Comparison of ENCODE assay signal across 8 cellular contexts in the genomic region with DNA sequence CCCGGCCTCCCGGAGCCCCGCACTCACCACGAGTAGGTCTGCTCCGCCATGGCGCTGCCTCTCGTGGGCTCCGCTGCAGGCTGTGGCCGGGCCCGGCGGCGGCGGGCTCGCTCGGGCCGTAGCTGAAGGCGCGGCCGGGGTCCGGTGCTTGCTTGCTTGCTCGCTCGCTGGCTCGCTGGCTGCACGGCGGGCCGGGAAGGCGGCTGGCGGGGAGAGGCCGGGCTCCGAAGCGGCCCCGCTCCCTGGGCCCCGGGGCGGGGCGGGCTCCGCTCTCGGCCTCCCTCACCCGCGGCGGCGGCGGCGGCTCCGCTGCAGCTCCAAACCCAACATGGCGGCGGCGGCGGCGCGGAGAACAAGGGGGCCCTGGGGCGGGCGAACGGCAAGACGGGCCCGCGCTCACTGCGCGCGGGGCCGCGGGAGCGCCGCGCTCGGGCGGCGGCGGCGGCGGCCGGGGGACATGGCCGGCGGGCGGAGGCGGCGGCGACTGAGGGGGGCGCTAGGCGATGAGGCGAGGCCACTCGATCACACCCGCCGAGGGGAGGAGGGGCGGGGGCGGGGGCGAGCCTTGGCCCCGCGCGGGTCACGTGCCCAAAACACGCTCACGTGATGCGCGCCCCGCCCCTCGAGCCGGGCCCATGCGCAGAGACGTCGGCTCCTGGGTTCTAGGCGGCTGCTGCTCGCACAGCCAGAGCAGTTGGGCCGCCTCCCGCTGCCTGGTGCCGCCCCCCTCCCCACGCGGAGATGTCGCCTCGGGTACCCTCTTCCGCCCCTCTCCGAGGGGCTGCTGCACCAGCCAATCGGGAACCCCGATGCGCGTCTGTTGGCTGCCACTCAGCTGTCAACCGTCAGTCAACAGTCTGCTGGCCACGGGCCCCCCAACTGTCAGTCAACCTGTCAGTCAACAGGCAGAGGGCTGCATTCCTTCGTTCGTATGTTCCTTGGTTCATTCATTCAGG. TPM values are rescaled to one million over a fixed set of nuclear protein-coding genes. Genes with fewer than 3 reads are reported as not detected.
DNase-seq lines count a peak whose midpoint lies in the region; ATAC-seq and TF ChIP-seq lines count a peak whose summit lies in the region.

A gene with protein sequence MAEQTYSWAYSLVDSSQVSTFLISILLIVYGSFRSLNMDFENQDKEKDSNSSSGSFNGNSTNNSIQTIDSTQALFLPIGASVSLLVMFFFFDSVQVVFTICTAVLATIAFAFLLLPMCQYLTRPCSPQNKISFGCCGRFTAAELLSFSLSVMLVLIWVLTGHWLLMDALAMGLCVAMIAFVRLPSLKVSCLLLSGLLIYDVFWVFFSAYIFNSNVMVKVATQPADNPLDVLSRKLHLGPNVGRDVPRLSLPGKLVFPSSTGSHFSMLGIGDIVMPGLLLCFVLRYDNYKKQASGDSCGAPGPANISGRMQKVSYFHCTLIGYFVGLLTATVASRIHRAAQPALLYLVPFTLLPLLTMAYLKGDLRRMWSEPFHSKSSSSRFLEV (minus strand): TSS at position 541 of the 956 bp plus-strand sequence. CDS start 491 bp downstream, at position 50.

- TF ChIP-seq CTCF in OCI-LY7 (conservative IDR thresholded peaks at IDR 0.05; ENCODE audit: low read length) = no peak

- peaks cover 14% of the 10 kb centered on the region for H4K20me1 ChIP-seq in OCI-LY7 (ENCODE audit: insufficient read depth, low read length)

- peaks cover 27% of the 10 kb centered on the region for H3K4me1 ChIP-seq in OCI-LY7 (ENCODE audit: insufficient read depth, low read length, poor library complexity, severe bottlenecking)

- H3K27ac ChIP-seq in OCI-LY7 (ENCODE audit: low read depth, low read length, poor library complexity, severe bottlenecking) (peak within 1 kb of the TSS; percentile 63), epithelial cell of prostate (peak within 1 kb of the TSS; percentile 75)

- H3K9me2 ChIP-seq in OCI-LY7 (ENCODE audit: insufficient read depth, low read length) = no peaks in the 10 kb centered on the region

- peak; percentile 30 for DNase-seq in DMS 273 treated with DMSO at 0.1 percent for 48 hours (lab: John Stamatoyannopoulos, UW)
- DNase-seq in OCI-LY7 (ENCODE audit: low spot score) = peak; percentile 95
- DNase-seq in activated T-cell treated with anti-CD3 and anti-CD28 coated beads for 48 hours (ENCODE audit: low read depth) = peak; percentile 93
- DNase-seq in epithelial cell of prostate (ENCODE audit: low read depth, low spot score) = no peak
- peak; percentile 94 for DNase-seq in mucosa of gallbladder (ENCODE audit: low spot score)
- DNase-seq in stimulated activated CD8-positive, alpha-beta memory T cell treated with anti-CD3 and anti-CD28 coated beads, Interleukin-4, amount 100 ng/mL, for 1 hour (ENCODE audit: low read depth in 2 of 2, low spot score in 1 of 2) = peak; percentile 80 to 85

- H3K4me2 ChIP-seq in OCI-LY7 (ENCODE audit: low read length) = peak within 1 kb of the TSS; percentile 97

- H2AFZ ChIP-seq in OCI-LY7 (ENCODE audit: low read length) = peak within 1 kb of the TSS; percentile 79

- peaks cover 41% of the 10 kb centered on the region for H3K79me2 ChIP-seq in OCI-LY7 (ENCODE audit: insufficient read depth, low read depth, low read length)

- peak; percentile 65 for ATAC-seq in GM21576 (IDR thresholded peaks at IDR 0.05; ENCODE audit: unreplicated experiment)

- no peaks in the 10 kb centered on the region for H3K9me3 ChIP-seq in OCI-LY7 (ENCODE audit: low read length)

- peak within 1 kb of the TSS; percentile 86 for H3K4me3 ChIP-seq in OCI-LY7 (ENCODE audit: low read depth, low read length, poor library complexity, severe bottlenecking)

- TF ChIP-seq RAD21 in Ishikawa (IDR thresholded peaks at IDR 0.05; ENCODE audit: low read depth) = no peak

- TF ChIP-seq EP300 in Ishikawa (IDR thresholded peaks at IDR 0.05; ENCODE audit: borderline replicate concordance) = no peak

- CTCF ChIA-PET in OCI-LY7 (lab: Charles Lee; ENCODE audit: unreplicated experiment) = interaction anchor here (0.6 kb wide), 2 partner anchors 18 to 36 kb away, joined by 3 to 5 read pairs; no protein-coding TSS in a partner anchor

- POLR2A ChIA-PET in OCI-LY7 (lab: Charles Lee) = interaction anchor here (0.9 to 1.4 kb wide), 2 partner anchors 36 to 103 kb away, joined by 3 to 4 read pairs; no protein-coding TSS in a partner anchor

- H3K36me3 ChIP-seq in OCI-LY7 (ENCODE audit: insufficient read depth, low read length) = peaks cover 23% of the 10 kb centered on the region

- BruUV-seq in OCI-LY7 (replicated peaks; lab: Mats Ljungman, UMichigan) = no TSS peak

- intact Hi-C loops in OCI-LY7 (cut with micrococcal nuclease; ENCODE audit: unreplicated experiment) = loop anchor here (2.0 to 10.0 kb wide), 3 partner anchors 19 to 139 kb away; no protein-coding TSS in a partner anchor

TF ChIP-seq in Ishikawa, 13 proteins besides CTCF, POLR2A, EP300 and RAD21:
- no peak for TF ChIP-seq CEBPB (IDR thresholded peaks at IDR 0.05)
- peak; percentile 51; the same call in 1 of the 2 replicates for TF ChIP-seq TCF12 (IDR thresholded peaks at IDR 0.05; ENCODE audit: low read depth)
- no peak for TF ChIP-seq TEAD4 (IDR thresholded peaks at IDR 0.05)
- TF ChIP-seq, protein P1, sequence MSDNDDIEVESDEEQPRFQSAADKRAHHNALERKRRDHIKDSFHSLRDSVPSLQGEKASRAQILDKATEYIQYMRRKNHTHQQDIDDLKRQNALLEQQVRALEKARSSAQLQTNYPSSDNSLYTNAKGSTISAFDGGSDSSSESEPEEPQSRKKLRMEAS (IDR thresholded peaks at IDR 0.05) = peak; percentile 80
- TF ChIP-seq FOXM1 (IDR thresholded peaks at IDR 0.05; ENCODE audit: borderline replicate concordance, low read depth) = no peak
- TF ChIP-seq EGR1 (IDR thresholded peaks at IDR 0.05) = peak; percentile 74
- peak; percentile 19; the same call in 1 of the 2 replicates for TF ChIP-seq YY1 (IDR thresholded peaks at IDR 0.05; ENCODE audit: low read depth)
- TF ChIP-seq ZBTB7A (IDR thresholded peaks at IDR 0.05; ENCODE audit: low read depth) = peak; percentile 7
- TF ChIP-seq, protein P2, sequence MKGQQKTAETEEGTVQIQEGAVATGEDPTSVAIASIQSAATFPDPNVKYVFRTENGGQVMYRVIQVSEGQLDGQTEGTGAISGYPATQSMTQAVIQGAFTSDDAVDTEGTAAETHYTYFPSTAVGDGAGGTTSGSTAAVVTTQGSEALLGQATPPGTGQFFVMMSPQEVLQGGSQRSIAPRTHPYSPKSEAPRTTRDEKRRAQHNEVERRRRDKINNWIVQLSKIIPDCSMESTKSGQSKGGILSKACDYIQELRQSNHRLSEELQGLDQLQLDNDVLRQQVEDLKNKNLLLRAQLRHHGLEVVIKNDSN (IDR thresholded peaks at IDR 0.05) = peak; percentile 99
- TF ChIP-seq, protein P3, sequence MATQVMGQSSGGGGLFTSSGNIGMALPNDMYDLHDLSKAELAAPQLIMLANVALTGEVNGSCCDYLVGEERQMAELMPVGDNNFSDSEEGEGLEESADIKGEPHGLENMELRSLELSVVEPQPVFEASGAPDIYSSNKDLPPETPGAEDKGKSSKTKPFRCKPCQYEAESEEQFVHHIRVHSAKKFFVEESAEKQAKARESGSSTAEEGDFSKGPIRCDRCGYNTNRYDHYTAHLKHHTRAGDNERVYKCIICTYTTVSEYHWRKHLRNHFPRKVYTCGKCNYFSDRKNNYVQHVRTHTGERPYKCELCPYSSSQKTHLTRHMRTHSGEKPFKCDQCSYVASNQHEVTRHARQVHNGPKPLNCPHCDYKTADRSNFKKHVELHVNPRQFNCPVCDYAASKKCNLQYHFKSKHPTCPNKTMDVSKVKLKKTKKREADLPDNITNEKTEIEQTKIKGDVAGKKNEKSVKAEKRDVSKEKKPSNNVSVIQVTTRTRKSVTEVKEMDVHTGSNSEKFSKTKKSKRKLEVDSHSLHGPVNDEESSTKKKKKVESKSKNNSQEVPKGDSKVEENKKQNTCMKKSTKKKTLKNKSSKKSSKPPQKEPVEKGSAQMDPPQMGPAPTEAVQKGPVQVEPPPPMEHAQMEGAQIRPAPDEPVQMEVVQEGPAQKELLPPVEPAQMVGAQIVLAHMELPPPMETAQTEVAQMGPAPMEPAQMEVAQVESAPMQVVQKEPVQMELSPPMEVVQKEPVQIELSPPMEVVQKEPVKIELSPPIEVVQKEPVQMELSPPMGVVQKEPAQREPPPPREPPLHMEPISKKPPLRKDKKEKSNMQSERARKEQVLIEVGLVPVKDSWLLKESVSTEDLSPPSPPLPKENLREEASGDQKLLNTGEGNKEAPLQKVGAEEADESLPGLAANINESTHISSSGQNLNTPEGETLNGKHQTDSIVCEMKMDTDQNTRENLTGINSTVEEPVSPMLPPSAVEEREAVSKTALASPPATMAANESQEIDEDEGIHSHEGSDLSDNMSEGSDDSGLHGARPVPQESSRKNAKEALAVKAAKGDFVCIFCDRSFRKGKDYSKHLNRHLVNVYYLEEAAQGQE (IDR thresholded peaks at IDR 0.05; ENCODE audit: low read depth) = no peak
- TF ChIP-seq NFIC (IDR thresholded peaks at IDR 0.05) = no peak
- TF ChIP-seq CREB1 (IDR thresholded peaks at IDR 0.05; ENCODE audit: low read depth) = no peak
- peak; percentile 61; the same call in 1 of the 2 replicates for TF ChIP-seq TAF1 (IDR thresholded peaks at IDR 0.05; ENCODE audit: low read depth)

RNA-seq across cellular contexts. Expression of the gene that starts here (rescaled TPM):
- total RNA-seq in OCI-LY7 (2014; rRNA removed; shearing (Covaris generic)) = 5.5 and 8.6 TPM in 2 replicates
- total RNA-seq in OCI-LY7 (2022) = 36.6 and 42.0 TPM in 2 replicates
- 50.7 TPM for total RNA-seq in mucosa of gallbladder
